In the genomic region with DNA sequence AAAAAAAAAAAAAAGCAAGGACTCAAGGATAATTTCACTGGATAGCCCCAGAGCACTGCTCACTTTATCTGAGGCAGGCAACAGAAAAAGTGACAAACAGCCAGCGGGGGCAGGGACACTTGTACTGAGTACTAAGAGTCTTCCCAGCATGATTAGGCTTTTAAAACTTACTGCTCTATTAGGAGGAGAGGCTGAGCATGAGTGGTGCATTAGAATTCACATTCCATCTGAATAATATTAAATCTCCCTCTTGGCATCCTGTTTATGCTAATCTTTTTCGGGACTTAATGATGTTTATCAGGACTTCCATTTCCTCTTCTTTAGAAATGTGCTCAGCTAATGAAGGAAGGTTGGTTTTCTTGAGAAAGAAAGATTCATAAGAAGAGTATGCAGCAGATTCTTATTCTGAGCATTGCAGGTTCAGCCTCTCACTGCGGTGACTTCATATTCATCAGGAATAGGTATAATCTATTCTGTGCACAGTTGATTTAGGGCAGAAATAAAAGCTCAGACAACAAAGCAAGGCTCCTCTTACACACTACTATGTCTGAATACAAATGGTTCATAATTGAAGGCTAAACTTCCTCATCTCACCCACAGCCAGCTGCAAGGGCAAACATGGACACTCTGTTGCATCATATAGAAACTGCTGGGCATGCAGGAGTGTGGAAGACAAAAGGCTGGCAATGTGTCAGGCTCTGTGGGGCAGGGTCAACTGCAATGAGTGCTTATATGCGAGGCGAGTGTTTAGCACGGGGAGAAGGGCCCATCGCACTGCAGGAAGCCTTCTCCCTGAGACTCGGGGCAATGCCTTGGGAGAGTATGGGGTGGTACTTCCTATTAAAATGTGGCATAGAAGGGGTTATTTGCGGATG, we compare ENCODE assay signal across 1 cellular context.
A peak's percentile ranks its signal among the peaks of the same experiment; 100 is the strongest.
TF ChIP-seq lines count a peak whose summit lies in the region.

No MANE protein-coding gene starts in this region.

TF ChIP-seq in HepG2, 621 proteins besides CTCF, POLR2A, EP300 and RAD21 (continued from another document):
- TF ChIP-seq ZNF407 (CRISPR knock-in tag; IDR thresholded peaks at IDR 0.05; ENCODE audit: not compliant biosample characterization) (no peak), CEBPG (CRISPR knock-in tag; IDR thresholded peaks at IDR 0.05) (peak; percentile 57), ARHGAP35 (CRISPR knock-in tag; IDR thresholded peaks at IDR 0.05; ENCODE audit: borderline replicate concordance) (no peak), U2AF2 (IDR thresholded peaks at IDR 0.05; ENCODE audit: low read depth, low read length) (no peak), ZC3H13 (CRISPR knock-in tag; IDR thresholded peaks at IDR 0.05) (no peak), SAFB2 (CRISPR knock-in tag; IDR thresholded peaks at IDR 0.05; ENCODE audit: borderline replicate concordance, low read depth) (no peak), SP5 (CRISPR knock-in tag; IDR thresholded peaks at IDR 0.05; ENCODE audit: borderline replicate concordance, low read depth) (no peak), ATF4 (CRISPR knock-in tag; IDR thresholded peaks at IDR 0.05) (peak in 1 of 2 experiments; percentile 43; a peak in 1 of 4 replicates), CEBPB (IDR thresholded peaks at IDR 0.05; ENCODE audit: borderline replicate concordance, low read depth, low read length) (peak; percentile 60), ZNF687 (CRISPR knock-in tag; IDR thresholded peaks at IDR 0.05) (0 out of 2 replicates have a peak, but pooled peaks have one; percentile 11), FOSL2 (CRISPR knock-in tag; IDR thresholded peaks at IDR 0.05) (peak; percentile 21; the same call in 1 of the 2 replicates), ZNF33B (CRISPR knock-in tag; IDR thresholded peaks at IDR 0.05) (no peak), IRX3 (CRISPR knock-in tag; IDR thresholded peaks at IDR 0.05; ENCODE audit: borderline replicate concordance, low read depth) (no peak), SOX13 (IDR thresholded peaks at IDR 0.05) (no peak), SOX13 (CRISPR knock-in tag; conservative IDR thresholded peaks at IDR 0.05 in 1 of 2, IDR thresholded peaks at IDR 0.05 in 1 of 2) (0 out of 4 replicates have a peak, but pooled peaks of 1 of the 2 experiments have one; percentile 8)
- TF ChIP-seq, protein P1, sequence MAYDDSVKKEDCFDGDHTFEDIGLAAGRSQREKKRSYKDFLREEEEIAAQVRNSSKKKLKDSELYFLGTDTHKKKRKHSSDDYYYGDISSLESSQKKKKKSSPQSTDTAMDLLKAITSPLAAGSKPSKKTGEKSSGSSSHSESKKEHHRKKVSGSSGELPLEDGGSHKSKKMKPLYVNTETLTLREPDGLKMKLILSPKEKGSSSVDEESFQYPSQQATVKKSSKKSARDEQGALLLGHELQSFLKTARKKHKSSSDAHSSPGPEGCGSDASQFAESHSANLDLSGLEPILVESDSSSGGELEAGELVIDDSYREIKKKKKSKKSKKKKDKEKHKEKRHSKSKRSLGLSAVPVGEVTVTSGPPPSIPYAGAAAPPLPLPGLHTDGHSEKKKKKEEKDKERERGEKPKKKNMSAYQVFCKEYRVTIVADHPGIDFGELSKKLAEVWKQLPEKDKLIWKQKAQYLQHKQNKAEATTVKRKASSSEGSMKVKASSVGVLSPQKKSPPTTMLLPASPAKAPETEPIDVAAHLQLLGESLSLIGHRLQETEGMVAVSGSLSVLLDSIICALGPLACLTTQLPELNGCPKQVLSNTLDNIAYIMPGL (CRISPR knock-in tag; IDR thresholded peaks at IDR 0.05; ENCODE audit: borderline replicate concordance in 1 of 2, low read depth in 1 of 2) = no peak
- TF ChIP-seq, protein P2, sequence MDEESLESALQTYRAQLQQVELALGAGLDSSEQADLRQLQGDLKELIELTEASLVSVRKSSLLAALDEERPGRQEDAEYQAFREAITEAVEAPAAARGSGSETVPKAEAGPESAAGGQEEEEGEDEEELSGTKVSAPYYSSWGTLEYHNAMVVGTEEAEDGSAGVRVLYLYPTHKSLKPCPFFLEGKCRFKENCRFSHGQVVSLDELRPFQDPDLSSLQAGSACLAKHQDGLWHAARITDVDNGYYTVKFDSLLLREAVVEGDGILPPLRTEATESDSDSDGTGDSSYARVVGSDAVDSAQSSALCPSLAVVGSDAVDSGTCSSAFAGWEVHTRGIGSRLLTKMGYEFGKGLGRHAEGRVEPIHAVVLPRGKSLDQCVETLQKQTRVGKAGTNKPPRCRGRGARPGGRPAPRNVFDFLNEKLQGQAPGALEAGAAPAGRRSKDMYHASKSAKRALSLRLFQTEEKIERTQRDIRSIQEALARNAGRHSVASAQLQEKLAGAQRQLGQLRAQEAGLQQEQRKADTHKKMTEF (CRISPR knock-in tag; IDR thresholded peaks at IDR 0.05) = no peak
